ENCODE assay signal across 15 cellular contexts in the genomic region with DNA sequence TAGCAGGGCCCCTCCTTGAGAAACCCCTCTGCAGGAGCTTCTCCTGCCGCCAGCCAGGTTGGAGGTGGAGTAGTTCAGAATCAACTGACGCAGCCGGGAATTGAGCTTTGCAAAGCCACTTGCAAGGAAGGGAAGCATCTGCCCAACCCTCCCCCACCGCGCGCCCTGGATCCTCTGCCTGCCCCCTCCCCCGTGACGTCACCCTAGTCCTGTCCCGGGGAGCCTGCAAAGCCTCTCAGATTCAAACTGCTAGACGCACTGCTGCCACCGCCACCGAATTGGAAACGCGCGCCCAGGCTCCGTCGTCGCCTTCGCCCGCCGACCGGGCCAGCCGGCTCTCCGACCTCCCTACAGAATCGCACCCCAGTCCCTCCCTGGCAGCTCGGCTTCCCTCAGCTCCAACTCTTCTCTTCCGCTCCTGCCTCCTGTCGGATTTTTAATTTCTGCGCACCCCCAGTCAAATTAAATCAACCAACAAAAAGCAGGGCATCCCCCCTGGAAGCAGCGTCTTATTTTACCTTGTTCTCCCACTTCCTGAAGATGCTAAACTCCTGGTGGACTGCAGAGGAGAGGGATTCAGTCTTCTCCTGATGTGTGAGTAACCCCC. TPM values are rescaled to one million over a fixed set of nuclear protein-coding genes. Genes with fewer than 3 reads are reported as not detected.
DNase-seq lines count a peak whose midpoint lies in the region; ATAC-seq and TF ChIP-seq lines count a peak whose summit lies in the region.
"Had no signal": no experiment of that assay in that cellular context is flagged by ENCODE, and none has a peak within 500 bp of the region (broad histone marks: within the 10 kb centered on the region; RNA-seq: fewer than 3 reads in every experiment).

No MANE protein-coding gene starts in this region.

- no peaks in the 10 kb centered on the region for H3K79me2 ChIP-seq in neural cell (replicated peaks; ENCODE audit: insufficient read depth, low read length)

- TF ChIP-seq EP300 in neural cell (conservative IDR thresholded peaks at IDR 0.05; ENCODE audit: poor library complexity, severe bottlenecking) = no peak
- no peak for TF ChIP-seq EP300 in ovary (IDR thresholded peaks at IDR 0.05)

- no peak for TF ChIP-seq RAD21 in neural cell (conservative IDR thresholded peaks at IDR 0.05)

- no peaks in the 10 kb centered on the region for H3K4me1 ChIP-seq in NT2/D1 (ENCODE audit: insufficient read depth, insufficient read length)
- no peaks in the 10 kb centered on the region for H3K4me1 ChIP-seq in ovary (ENCODE audit: insufficient read depth)

- H3K4me2 ChIP-seq in neural cell (ENCODE audit: low read length) = no peak overlapping the region

- ATAC-seq in HG02870 (IDR thresholded peaks at IDR 0.05; ENCODE audit: unreplicated experiment) (no peak), GM21528 (IDR thresholded peaks at IDR 0.05; ENCODE audit: low FRiP score, unreplicated experiment) (no peak)
- ATAC-seq: left colon had no signal

- TF ChIP-seq CTCF in neural cell (IDR thresholded peaks at IDR 0.05; ENCODE audit: poor library complexity, severe bottlenecking) = no peak
- no peak for TF ChIP-seq CTCF in ovary (IDR thresholded peaks at IDR 0.05)

- DNase-seq in AG08396 (ENCODE audit: low spot score) = peak; percentile 29
- no peak for DNase-seq in NT2/D1 (ENCODE audit: low read depth, low spot score)
- peak; percentile 85 for DNase-seq in globus pallidus (ENCODE audit: low spot score)
- DNase-seq in ovary = no peak
- DNase-seq in hepatic stellate cell (ENCODE audit: low spot score) = no peak
- DNase-seq: activated naive CD8-positive, alpha-beta T cell treated with anti-CD3 and anti-CD28 coated beads, Interleukin-2, amount 10 ng/mL, durations not matched to agents 7 days and 5 days; DMS53; left colon; NCI-H1436; stimulated activated CD4-positive, alpha-beta T cell treated with anti-CD3 and anti-CD28 coated beads, Interleukin-12 subunit alpha, Interleukin-12 subunit beta, amount 100 ng/mL, for 4 hours; tibial artery had no signal

- H3K9ac ChIP-seq in NT2/D1 (ENCODE audit: insufficient read length, low read depth) (no peak overlapping the region), neural cell (ENCODE audit: low read length) (no peak overlapping the region)

- 21 to 26% (median 24%) methylated on average over 28 to 30 of the region's 30 CpGs for WGBS in ovary, 3 donors

- H3K9me2 ChIP-seq in neural cell (ENCODE audit: insufficient read depth, low read length) = no peaks in the 10 kb centered on the region

- H3K9me3 ChIP-seq in NT2/D1 (ENCODE audit: insufficient read depth, low read length) (no peaks in the 10 kb centered on the region), neural cell (ENCODE audit: low read length) (no peaks in the 10 kb centered on the region), ovary (no peaks in the 10 kb centered on the region)

- H3K36me3 ChIP-seq in NT2/D1 (ENCODE audit: insufficient read depth, insufficient read length, low read length) (no peaks in the 10 kb centered on the region), neural cell (ENCODE audit: insufficient read depth, low read length) (no peaks in the 10 kb centered on the region), ovary (no peaks in the 10 kb centered on the region)
- H3K36me3 ChIP-seq: tibial artery had no signal

- H3K27me3 ChIP-seq in NT2/D1 (ENCODE audit: insufficient read depth, insufficient read length) (peaks cover 51% of the 10 kb centered on the region), neural cell (ENCODE audit: insufficient read depth, low read depth, low read length) (peaks cover 45% of the 10 kb centered on the region), ovary (no peaks in the 10 kb centered on the region)

- no peaks in the 10 kb centered on the region for H4K20me1 ChIP-seq in neural cell (ENCODE audit: insufficient read depth)

- intact Hi-C loops in ovary (cut with DNase I) = no loop called here

- no peaks in the 10 kb centered on the region for H3F3A ChIP-seq in neural cell (ENCODE audit: insufficient read depth, low read length, poor library complexity, severe bottlenecking)

- TF ChIP-seq POLR2A in ovary (IDR thresholded peaks at IDR 0.05) = no peak

- no peak overlapping the region for H2AFZ ChIP-seq in neural cell (ENCODE audit: low read depth, low read length)

- H3K27ac ChIP-seq in neural cell (ENCODE audit: low read length) = no peak overlapping the region
- H3K27ac ChIP-seq in ovary = no peak overlapping the region
- H3K27ac ChIP-seq: tibial artery had no signal

- H3K4me3 ChIP-seq in NT2/D1 (ENCODE audit: insufficient read length, low read depth) (peak overlapping the region; percentile 8), neural cell (ENCODE audit: low read length) (peak overlapping the region; percentile 55), ovary (no peak overlapping the region)
- H3K4me3 ChIP-seq: tibial artery had no signal

TF ChIP-seq in neural cell, 6 proteins besides CTCF, POLR2A, EP300 and RAD21:
- TF ChIP-seq SMC3 (conservative IDR thresholded peaks at IDR 0.05; ENCODE audit: poor library complexity) (no peak), POLR2AphosphoS5 (IDR thresholded peaks at IDR 0.05) (no peak), MXI1 (conservative IDR thresholded peaks at IDR 0.05; ENCODE audit: poor library complexity, severe bottlenecking) (no peak), EZH2 (IDR thresholded peaks at IDR 0.05; ENCODE audit: borderline replicate concordance, insufficient read depth, low read length, poor library complexity, severe bottlenecking) (no peak), TAF1 (IDR thresholded peaks at IDR 0.05; ENCODE audit: low read depth) (no peak)
- TF ChIP-seq, protein P1, sequence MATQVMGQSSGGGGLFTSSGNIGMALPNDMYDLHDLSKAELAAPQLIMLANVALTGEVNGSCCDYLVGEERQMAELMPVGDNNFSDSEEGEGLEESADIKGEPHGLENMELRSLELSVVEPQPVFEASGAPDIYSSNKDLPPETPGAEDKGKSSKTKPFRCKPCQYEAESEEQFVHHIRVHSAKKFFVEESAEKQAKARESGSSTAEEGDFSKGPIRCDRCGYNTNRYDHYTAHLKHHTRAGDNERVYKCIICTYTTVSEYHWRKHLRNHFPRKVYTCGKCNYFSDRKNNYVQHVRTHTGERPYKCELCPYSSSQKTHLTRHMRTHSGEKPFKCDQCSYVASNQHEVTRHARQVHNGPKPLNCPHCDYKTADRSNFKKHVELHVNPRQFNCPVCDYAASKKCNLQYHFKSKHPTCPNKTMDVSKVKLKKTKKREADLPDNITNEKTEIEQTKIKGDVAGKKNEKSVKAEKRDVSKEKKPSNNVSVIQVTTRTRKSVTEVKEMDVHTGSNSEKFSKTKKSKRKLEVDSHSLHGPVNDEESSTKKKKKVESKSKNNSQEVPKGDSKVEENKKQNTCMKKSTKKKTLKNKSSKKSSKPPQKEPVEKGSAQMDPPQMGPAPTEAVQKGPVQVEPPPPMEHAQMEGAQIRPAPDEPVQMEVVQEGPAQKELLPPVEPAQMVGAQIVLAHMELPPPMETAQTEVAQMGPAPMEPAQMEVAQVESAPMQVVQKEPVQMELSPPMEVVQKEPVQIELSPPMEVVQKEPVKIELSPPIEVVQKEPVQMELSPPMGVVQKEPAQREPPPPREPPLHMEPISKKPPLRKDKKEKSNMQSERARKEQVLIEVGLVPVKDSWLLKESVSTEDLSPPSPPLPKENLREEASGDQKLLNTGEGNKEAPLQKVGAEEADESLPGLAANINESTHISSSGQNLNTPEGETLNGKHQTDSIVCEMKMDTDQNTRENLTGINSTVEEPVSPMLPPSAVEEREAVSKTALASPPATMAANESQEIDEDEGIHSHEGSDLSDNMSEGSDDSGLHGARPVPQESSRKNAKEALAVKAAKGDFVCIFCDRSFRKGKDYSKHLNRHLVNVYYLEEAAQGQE (IDR thresholded peaks at IDR 0.05; ENCODE audit: borderline replicate concordance) = no peak

RNA-seq across cellular contexts. Expression of a gene that starts 3.8 kb away (rescaled TPM):
- polyA plus RNA-seq in neural cell (1.9 and 2.1 TPM in 2 replicates), ovary (under 1 TPM; 0.05 to 0.43 TPM)
- polyA minus RNA-seq in neural cell = 1.2 and 2.5 TPM in 2 replicates
- 1 to 10 TPM in 1 of 7 donors, under 1 TPM in 6; 0.05 to 1.7 (median 0.24) TPM for total RNA-seq in ovary
- total RNA-seq: activated naive CD8-positive, alpha-beta T cell treated with anti-CD3 and anti-CD28 coated beads, Interleukin-2, amount 10 ng/mL, durations not matched to agents 7 days and 5 days; fibroblast of villous mesenchyme had no signal

Comparison
In these comparisons a context has a peak if more than half of its experiments do, and no peak if none do; other contexts are left out.
1. DNase-seq: peak in AG08396 (single experiment) and globus pallidus (single experiment); none in NT2/D1 (single experiment), ovary (0 of 5) and hepatic stellate cell (single experiment).